Comparison of ENCODE assay signal across 29 cellular contexts in the genomic region with DNA sequence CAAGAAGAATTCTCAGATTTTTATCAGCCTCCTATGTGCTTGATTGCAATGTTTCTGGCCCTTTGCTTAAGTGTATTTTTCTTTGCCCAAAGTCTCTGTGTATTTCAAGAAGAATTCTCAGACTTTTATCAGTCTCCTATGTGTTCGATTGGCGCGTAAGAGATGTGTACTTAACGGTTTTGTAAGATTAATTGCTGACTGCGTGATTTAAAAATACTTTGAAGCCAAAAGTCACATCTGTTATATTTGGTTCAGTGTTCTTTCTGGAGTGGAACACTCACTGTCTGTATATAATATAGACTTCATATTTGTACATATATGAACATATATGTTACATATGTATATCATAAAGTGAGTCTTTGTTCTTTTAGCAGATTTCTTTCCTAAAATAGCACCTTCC.
"Had no signal": no experiment of that assay in that cellular context is flagged by ENCODE, and none has a peak within 500 bp of the region (broad histone marks: within the 10 kb centered on the region; RNA-seq: fewer than 3 reads in every experiment).

No MANE protein-coding gene starts in this region.

- DNase-seq: naive thymus-derived CD8-positive, alpha-beta T cell; nephron progenitor cell; nucleus accumbens; posterior cingulate gyrus; psoas muscle; right cardiac atrium; spleen; stimulated activated CD4-positive, alpha-beta T cell treated with anti-CD3 and anti-CD28 coated beads, Interleukin-12 subunit alpha, Interleukin-12 subunit beta, amount 100 ng/mL, for 4 hours; stimulated activated CD4-positive, alpha-beta T cell treated with anti-CD3 and anti-CD28 coated beads, Interleukin-1b, Interleukin-23, amount 100 ng/mL, for 48 hours; stimulated activated CD4-positive, alpha-beta T cell treated with anti-CD3 and anti-CD28 coated beads, Interleukin-4, amount 100 ng/mL, for 1 hour; stimulated activated CD4-positive, alpha-beta T cell treated with anti-CD3 and anti-CD28 coated beads, Interleukin-4, amount 100 ng/mL, for 4 hours; stimulated activated CD8-positive, alpha-beta memory T cell treated with anti-CD3 and anti-CD28 coated beads, Interleukin-4, amount 100 ng/mL, for 48 hours; stimulated activated naive CD4-positive, alpha-beta T cell; stimulated activated naive CD8-positive, alpha-beta T cell treated with anti-CD3 and anti-CD28 coated beads, Interleukin-15, amount 100 ng/mL, for 72 hours; stimulated activated naive CD8-positive, alpha-beta T cell treated with anti-CD3 and anti-CD28 coated beads, Interleukin-15, Interleukin-2, amounts not matched to agents 100 U/mL and 50 U/mL, for 24 hours; substantia nigra; testis; tibial artery; transverse colon; upper lobe of right lung; uterus had no signal

- H3K4me3 ChIP-seq: psoas muscle, skin epidermis, smooth muscle cell, spleen, suprapubic skin, testis, tibial artery, transverse colon, upper lobe of right lung, uterus had no signal

- H3K27ac ChIP-seq: neutrophil, parathyroid adenoma, psoas muscle, skin epidermis, spleen, suprapubic skin, testis, tibial artery, transverse colon, upper lobe of right lung, uterus had no signal

- H3K9me3 ChIP-seq: neutrophil, psoas muscle, spleen, suprapubic skin, testis, tibial artery, transverse colon, upper lobe of right lung, uterus had no signal

- H3K4me2 ChIP-seq: smooth muscle cell had no signal

- H2AFZ ChIP-seq: parathyroid adenoma had no signal

- H3K79me2 ChIP-seq: parathyroid adenoma had no signal

- H3K4me1 ChIP-seq: parathyroid adenoma, spleen, suprapubic skin, testis, tibial artery, upper lobe of right lung, uterus had no signal

- H3K9ac ChIP-seq: parathyroid adenoma had no signal

- ATAC-seq: naive thymus-derived CD8-positive, alpha-beta T cell; natural killer cell treated with Interleukin-12 subunit alpha and Interleukin-12 subunit beta and Interleukin-15 and Interleukin-18, amount 100 ng/mL, for 72 hours; psoas muscle; right cardiac atrium; sciatic nerve; stimulated activated memory B cell treated with anti-CD40 and anti-IgM and Interleukin-4, amounts not matched to agents 10 μg/mL and 1 μg/mL and 100 μg/mL, for 72 hours; stimulated activated naive CD8-positive, alpha-beta T cell treated with anti-CD3 and anti-CD28 coated beads, Interleukin-15, amount 100 ng/mL, for 72 hours; stimulated activated naive CD8-positive, alpha-beta T cell treated with anti-CD3 and anti-CD28 coated beads, Interleukin-15, Interleukin-2, amounts not matched to agents 100 U/mL and 50 U/mL, for 24 hours; upper lobe of right lung had no signal

- H3K36me3 ChIP-seq: neutrophil, transverse colon, uterus had no signal

- H3K27me3 ChIP-seq: neutrophil, spleen, suprapubic skin, testis, tibial artery, transverse colon, upper lobe of right lung, uterus had no signal
